In genomic region chr4:5826437-5827107, GRCh38 we compare ENCODE assay signal across 16 cellular contexts.
A peak's percentile ranks its signal among the peaks of the same experiment; 100 is the strongest.
DNase-seq lines count a peak whose midpoint lies in the region; ATAC-seq and TF ChIP-seq lines count a peak whose summit lies in the region.
"Had no signal": no experiment of that assay in that cellular context is flagged by ENCODE, and none has a peak within 500 bp of the region (broad histone marks: within the 10 kb centered on the region; RNA-seq: fewer than 3 reads in every experiment).

No MANE protein-coding gene starts in this region.

- H3K4me1 Mint-ChIP-seq in T-helper 2 cell treated with Interferon-gamma antibody and Interleukin-4, amounts not matched to agents 5 μg/mL and 100 μg/mL, for 36 hours (ENCODE audit: low read depth) = peaks cover 35% of the 10 kb centered on the region
- H3K4me1 Mint-ChIP-seq in mesothelial cell of epicardium (no peaks in the 10 kb centered on the region), WTC11 (no peaks in the 10 kb centered on the region; the same call in 1 of the 2 replicates)
- H3K4me1 Mint-ChIP-seq in stimulated activated effector memory CD8-positive, alpha-beta T cell treated with anti-CD3 and anti-CD28 coated beads, Interleukin-12 subunit alpha, Interleukin-12 subunit beta, amount 100 ng/mL, for 72 hours = peaks cover 12% of the 10 kb centered on the region

- no peak overlapping the region for H3K27ac Mint-ChIP-seq in T-helper 2 cell treated with Interferon-gamma antibody and Interleukin-4, amounts not matched to agents 5 μg/mL and 100 μg/mL, for 36 hours
- H3K27ac Mint-ChIP-seq in mesothelial cell of epicardium = peak overlapping the region; percentile 45
- H3K27ac Mint-ChIP-seq in stimulated activated effector memory CD8-positive, alpha-beta T cell treated with anti-CD3 and anti-CD28 coated beads, Interleukin-12 subunit alpha, Interleukin-12 subunit beta, amount 100 ng/mL, for 72 hours = no peak overlapping the region
- no peak overlapping the region; the same call in 1 of the 2 replicates for H3K27ac Mint-ChIP-seq in WTC11
- H3K27ac Mint-ChIP-seq: B cell had no signal

- H3K36me3 Mint-ChIP-seq in T-helper 2 cell treated with Interferon-gamma antibody and Interleukin-4, amounts not matched to agents 5 μg/mL and 100 μg/mL, for 36 hours (ENCODE audit: low read depth) = no peaks in the 10 kb centered on the region
- H3K36me3 Mint-ChIP-seq in mesothelial cell of epicardium (peaks cover 57% of the 10 kb centered on the region), WTC11 (peaks cover 76% of the 10 kb centered on the region)
- no peaks in the 10 kb centered on the region for H3K36me3 Mint-ChIP-seq in stimulated activated effector memory CD8-positive, alpha-beta T cell treated with anti-CD3 and anti-CD28 coated beads, Interleukin-12 subunit alpha, Interleukin-12 subunit beta, amount 100 ng/mL, for 72 hours
- H3K36me3 Mint-ChIP-seq: CD8-positive, alpha-beta memory T cell had no signal

- peaks cover 4% of the 10 kb centered on the region for H3K27me3 Mint-ChIP-seq in T-helper 2 cell treated with Interferon-gamma antibody and Interleukin-4, amounts not matched to agents 5 μg/mL and 100 μg/mL, for 36 hours (ENCODE audit: low read depth)
- no peaks in the 10 kb centered on the region for H3K27me3 Mint-ChIP-seq in mesothelial cell of epicardium (ENCODE audit: low read depth)
- no peaks in the 10 kb centered on the region for H3K27me3 Mint-ChIP-seq in WTC11 (ENCODE audit: low read depth)

- no peak overlapping the region for H3K4me3 ChIP-seq in NB4 (ENCODE audit: low read depth, low read length)
- H3K4me3 ChIP-seq: HAP-1 had no signal

- H3K4me3 Mint-ChIP-seq in T-helper 2 cell treated with Interferon-gamma antibody and Interleukin-4, amounts not matched to agents 5 μg/mL and 100 μg/mL, for 36 hours = peak overlapping the region; percentile 37
- H3K4me3 Mint-ChIP-seq in mesothelial cell of epicardium (no peak overlapping the region), WTC11 (no peak overlapping the region)
- no peak overlapping the region for H3K4me3 Mint-ChIP-seq in stimulated activated effector memory CD8-positive, alpha-beta T cell treated with anti-CD3 and anti-CD28 coated beads, Interleukin-12 subunit alpha, Interleukin-12 subunit beta, amount 100 ng/mL, for 72 hours
- H3K4me3 Mint-ChIP-seq: B cell; CD8-positive, alpha-beta memory T cell had no signal

- CTCF ChIA-PET in WTC11 (lab: Charles Lee) = no interaction called here

- no peak for TF ChIP-seq POLR2A in NB4 (IDR thresholded peaks at IDR 0.05; ENCODE audit: extremely low read depth, insufficient read length)

- peak; percentile 33 for ATAC-seq in stimulated activated effector memory CD8-positive, alpha-beta T cell treated with anti-CD3 and anti-CD28 coated beads, Interleukin-12 subunit alpha, Interleukin-12 subunit beta, amount 100 ng/mL, for 72 hours
- no peak for ATAC-seq in WTC11

- TF ChIP-seq CTCF in NB4 (IDR thresholded peaks at IDR 0.05; ENCODE audit: low read depth, low read length) (no peak), mesothelial cell of epicardium (IDR thresholded peaks at IDR 0.05; ENCODE audit: unreplicated experiment) (no peak), WTC11 (IDR thresholded peaks at IDR 0.05) (no peak)

- H3K9me3 Mint-ChIP-seq in T-helper 2 cell treated with Interferon-gamma antibody and Interleukin-4, amounts not matched to agents 5 μg/mL and 100 μg/mL, for 36 hours = no peaks in the 10 kb centered on the region
- peaks cover 5% of the 10 kb centered on the region for H3K9me3 Mint-ChIP-seq in mesothelial cell of epicardium
- H3K9me3 Mint-ChIP-seq in stimulated activated effector memory CD8-positive, alpha-beta T cell treated with anti-CD3 and anti-CD28 coated beads, Interleukin-12 subunit alpha, Interleukin-12 subunit beta, amount 100 ng/mL, for 72 hours = no peaks in the 10 kb centered on the region
- no peaks in the 10 kb centered on the region for H3K9me3 Mint-ChIP-seq in WTC11
- H3K9me3 Mint-ChIP-seq: CD8-positive, alpha-beta memory T cell had no signal

- no peak for DNase-seq in T-helper 2 cell treated with Interferon-gamma antibody and Interleukin-4, amounts not matched to agents 5 μg/mL and 100 μg/mL, for 36 hours (ENCODE audit: low spot score)
- DNase-seq in T-helper 2 cell (no peak), NB4 (ENCODE audit: low read depth) (peak; percentile 50), mesothelial cell of epicardium (ENCODE audit: low spot score in 2 of 2, unreplicated experiment in 2 of 2) (no peak), foreskin melanocyte (no peak), WTC11 (ENCODE audit: low spot score) (no peak), T-helper 1 cell (no peak)
- DNase-seq in stimulated activated effector memory CD8-positive, alpha-beta T cell treated with anti-CD3 and anti-CD28 coated beads, Interleukin-12 subunit alpha, Interleukin-12 subunit beta, amount 100 ng/mL, for 72 hours (ENCODE audit: low spot score in 2 of 2) = no peak
- DNase-seq: DMS79, NCI-H1436, NCI-H2029, NCI-H2171 treated with DMSO at 0.1 percent for 48 hours, NCI-H446 treated with DMSO at 0.1 percent for 48 hours had no signal

- POLR2A ChIA-PET in WTC11 (lab: Charles Lee) = no interaction called here

TF ChIP-seq in WTC11, 78 proteins besides CTCF, POLR2A, EP300 and RAD21:
- no peak for TF ChIP-seq ZNF423 (CRISPR knock-in tag; IDR thresholded peaks at IDR 0.05)
- no peak for TF ChIP-seq FOXP4 (CRISPR knock-in tag; IDR thresholded peaks at IDR 0.05)
- TF ChIP-seq ZNF671 (CRISPR knock-in tag; IDR thresholded peaks at IDR 0.05) = no peak
- TF ChIP-seq TEAD1 (CRISPR knock-in tag; IDR thresholded peaks at IDR 0.05) = no peak
- no peak for TF ChIP-seq SMAD3 (CRISPR knock-in tag; IDR thresholded peaks at IDR 0.05; ENCODE audit: borderline replicate concordance)
- TF ChIP-seq ZNF532 (CRISPR knock-in tag; IDR thresholded peaks at IDR 0.05; ENCODE audit: borderline replicate concordance) = no peak
- no peak for TF ChIP-seq ZBTB43 (CRISPR knock-in tag; IDR thresholded peaks at IDR 0.05)
- TF ChIP-seq SOX15 (CRISPR knock-in tag; IDR thresholded peaks at IDR 0.05) = no peak
- TF ChIP-seq CREB1 (CRISPR knock-in tag; IDR thresholded peaks at IDR 0.05) = no peak
- no peak for TF ChIP-seq NFATC4 (CRISPR knock-in tag; IDR thresholded peaks at IDR 0.05)
- no peak for TF ChIP-seq ZNF263 (CRISPR knock-in tag; IDR thresholded peaks at IDR 0.05; ENCODE audit: low read depth)
